Comparison of ENCODE assay signal across 8 cellular contexts in the genomic region with DNA sequence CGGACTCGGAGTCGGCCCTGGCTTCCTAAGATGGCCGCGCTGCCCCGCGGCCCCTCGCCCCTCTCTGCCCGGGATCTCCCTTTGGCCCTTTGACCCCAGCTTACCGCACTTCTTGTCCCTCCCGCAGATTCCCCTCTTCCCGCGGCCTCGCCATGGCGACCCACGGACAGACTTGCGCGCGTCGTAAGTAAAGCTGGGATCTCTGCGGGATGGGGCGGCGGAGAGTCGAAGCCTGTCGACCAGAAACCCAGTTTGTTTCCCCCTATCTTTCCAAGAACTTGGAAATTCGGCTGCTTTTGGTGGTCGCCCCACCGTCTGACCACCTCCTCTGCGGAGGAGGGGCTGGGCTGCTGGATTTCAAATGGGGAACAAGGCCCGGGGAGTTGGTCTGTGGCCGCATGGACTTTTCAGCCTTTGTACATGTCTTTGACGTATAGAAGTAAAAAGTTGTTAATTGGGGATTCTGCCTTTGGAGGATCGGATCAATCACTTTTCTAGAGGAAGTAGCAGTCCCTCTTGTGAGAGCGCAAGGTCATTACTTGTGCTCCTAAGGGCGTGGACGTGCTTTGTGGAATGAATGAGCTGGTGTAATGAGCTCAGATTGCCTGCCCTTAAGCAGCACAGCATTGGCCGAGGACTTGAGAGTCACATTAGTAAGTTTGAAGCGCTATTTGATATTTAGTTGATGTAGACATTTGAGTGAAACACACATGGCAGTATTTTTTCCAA. TPM values are rescaled to one million over a fixed set of nuclear protein-coding genes. Genes with fewer than 3 reads are reported as not detected.
DNase-seq lines count a peak whose midpoint lies in the region; ATAC-seq, FAIRE-seq and TF ChIP-seq lines count a peak whose summit lies in the region.

No MANE protein-coding gene starts in this region.

- peaks cover 51% of the 10 kb centered on the region for H3F3A ChIP-seq in PC-9 (ENCODE audit: insufficient read depth, low read depth)

- H3K4me2 ChIP-seq in PC-9: peak overlapping the region; percentile 99
- peak overlapping the region; percentile 83 for H3K4me2 ChIP-seq in GM12878 (ENCODE audit: control insufficient read depth, insufficient read depth)

- no peaks in the 10 kb centered on the region for H3K27me3 ChIP-seq in ACC112 (ENCODE audit: insufficient read depth, low read length)
- no peaks in the 10 kb centered on the region for H3K27me3 ChIP-seq in PC-9 (ENCODE audit: insufficient read depth, low read depth)
- H3K27me3 ChIP-seq in GM12878 (replicated peaks in 1 of 2; ENCODE audit: control insufficient read depth in 2 of 2, insufficient read depth in 2 of 2, low read length in 1 of 2): no peaks in the 10 kb centered on the region

- POLR2A ChIA-PET in PC-9 (lab: Charles Lee; ENCODE audit: unreplicated experiment): interaction anchor here (0.5 to 1.0 kb wide), 12 partner anchors 9 to 1212 kb away, joined by 3 to 19 read pairs (median 4); no protein-coding TSS in a partner anchor
- POLR2A ChIA-PET in GM12878 (lab: Charles Lee): interaction anchor here (0.5 to 3.0 kb wide), 11 partner anchors 11 to 1190 kb away, joined by 3 to 26 read pairs (median 4); a partner anchor contains a TSS

- DNase-seq in GM13977 (ENCODE audit: low spot score) (peak; percentile 38), PC-9 (peak in 1 of 2 experiments; percentile 59), GM12878 (ENCODE audit: low read depth, low spot score) (no peak), kidney (no peak), NCI-H1092 treated with DMSO at 0.1 percent for 48 hours (lab: John Stamatoyannopoulos, UW) (no peak), inferior parietal cortex (ENCODE audit: extremely low spot score) (no peak)
- peak; percentile 8 to 38 for DNase-seq in stimulated activated CD4-positive, alpha-beta T cell treated with anti-CD3 and anti-CD28 coated beads, Interleukin-4, amount 100 ng/mL, for 4 hours

- H3K9me2 ChIP-seq in PC-9 (ENCODE audit: insufficient read depth): no peaks in the 10 kb centered on the region

- TF ChIP-seq CTCF in GM13977 (IDR thresholded peaks at IDR 0.05; ENCODE audit: extremely low read depth, insufficient read depth, missing control alignments) (no peak), PC-9 (conservative IDR thresholded peaks at IDR 0.05) (no peak), GM12878 (IDR thresholded peaks at IDR 0.05 in 2 of 3, conservative IDR thresholded peaks at IDR 0.05 in 1 of 3; ENCODE audit: control insufficient read depth in 2 of 3, extremely low read depth in 1 of 3, insufficient read depth in 1 of 3, low read depth in 3 of 3, low read length in 3 of 3) (no peak), kidney (IDR thresholded peaks at IDR 0.05; ENCODE audit: borderline replicate concordance, extremely low read depth, insufficient read depth) (no peak)

- H3K36me3 ChIP-seq in ACC112 (ENCODE audit: insufficient read depth, low read length): peaks cover 24% of the 10 kb centered on the region
- H3K36me3 ChIP-seq in PC-9 (ENCODE audit: low read depth): peaks cover 33% of the 10 kb centered on the region
- peaks cover 0 to 17% of the 10 kb centered on the region in 2 experiments; a peak in 3 of 4 replicates for H3K36me3 ChIP-seq in GM12878 (ENCODE audit: control insufficient read depth in 2 of 2, insufficient read depth in 2 of 2, low read length in 1 of 2)
- H3K36me3 ChIP-seq in kidney (ENCODE audit: control insufficient read depth in 1 of 2, insufficient read depth in 2 of 2, low read length in 2 of 2): peaks cover 5 to 27% of the 10 kb centered on the region in 2 donors

- in situ Hi-C loops in GM13977 (cut with MboI; ENCODE audit: low pct_unique_long_range_greater_than_20kb, low sequenced_read_pairs, unreplicated experiment) (no loop called here), GM12878 (cut with MboI) (no loop called here)

- H3K27ac ChIP-seq in ACC112 (ENCODE audit: low read depth, low read length) (peak overlapping the region; percentile 88), PC-9 (peak overlapping the region; percentile 86), GM12878 (ENCODE audit: control insufficient read depth, insufficient read depth) (peak overlapping the region; percentile 98), kidney (ENCODE audit: low read depth in 2 of 2, low read length in 2 of 2) (peak overlapping the region; percentile 99 to 100)

- H3K9me3 ChIP-seq in PC-9 (ENCODE audit: insufficient read depth, low read depth) (no peaks in the 10 kb centered on the region), GM12878 (replicated peaks; ENCODE audit: control insufficient read depth, insufficient read depth, low read length) (no peaks in the 10 kb centered on the region), kidney (ENCODE audit: control insufficient read depth in 1 of 2, low read length in 2 of 2) (no peaks in the 10 kb centered on the region)

- WGBS in GM12878 (ENCODE audit: insufficient coverage, insufficient replicate concordance, low lambda C conversion rate, missing lambda C conversion rate): under 1% methylated on average over 35 of the region's 38 CpGs

- CTCF ChIA-PET in PC-9 (lab: Charles Lee): interaction anchor here (1.0 to 1.8 kb wide), 4 partner anchors 18 to 25 kb away, joined by 4 to 23 read pairs (median 9); a partner anchor contains a TSS
- CTCF ChIA-PET in GM12878 (lab: Yijun Ruan, JAX): interaction anchor here (0.6 to 4.3 kb wide), 13 partner anchors 11 to 967 kb away, joined by 3 to 41 read pairs (median 4); a partner anchor contains a TSS

- intact Hi-C loops in PC-9 (cut with micrococcal nuclease; ENCODE audit: unreplicated experiment): loop anchor here (1.0 kb wide), 2 partner anchors 14 to 19 kb away; no protein-coding TSS in a partner anchor
- intact Hi-C loops in GM12878 (cut with micrococcal nuclease; ENCODE audit: unreplicated experiment): loop anchor here (2.0 kb wide), 1 partner anchor 20 kb away; no protein-coding TSS in a partner anchor
- intact Hi-C loops in kidney (cut with DNase I): no loop called here

- TF ChIP-seq POLR2A in GM12878 (IDR thresholded peaks at IDR 0.05; ENCODE audit: low read depth, low read length): no peak

- H3K4me1 ChIP-seq in ACC112 (ENCODE audit: control insufficient read depth, insufficient read depth, low read length, unreplicated experiment) (peaks cover 31% of the 10 kb centered on the region), PC-9 (replicated peaks; ENCODE audit: insufficient read depth) (peaks cover 40% of the 10 kb centered on the region), GM12878 (ENCODE audit: control insufficient read depth, insufficient read depth, low read length) (0 out of 2 replicates have a peak, but pooled peaks cover 4% of the 10 kb centered on the region), kidney (ENCODE audit: control insufficient read depth in 1 of 2, insufficient read depth in 1 of 2, low read depth in 1 of 2, low read length in 2 of 2) (peaks cover 11 to 14% of the 10 kb centered on the region in 2 donors)

- H3K79me2 ChIP-seq in ACC112 (ENCODE audit: control insufficient read depth, insufficient read depth, low read length, unreplicated experiment) (peaks cover 50% of the 10 kb centered on the region), PC-9 (ENCODE audit: low read depth) (peaks cover 55% of the 10 kb centered on the region), GM12878 (ENCODE audit: control insufficient read depth, insufficient read depth, low read length) (peaks cover 45% of the 10 kb centered on the region)

- H2AFZ ChIP-seq in ACC112 (ENCODE audit: low read length, unreplicated experiment) (peak overlapping the region; percentile 16), PC-9 (peak overlapping the region; percentile 93), GM12878 (ENCODE audit: control insufficient read depth, low read depth, low read length) (peak overlapping the region; percentile 89)

- peak; percentile 65 for ATAC-seq in GM12878

- RAD21 ChIA-PET in GM12878 (lab: Charles Lee; ENCODE audit: unreplicated experiment): interaction anchor here (0.6 to 3.3 kb wide), 9 partner anchors 10 to 82 kb away, joined by 3 to 14 read pairs (median 5); a partner anchor contains a TSS

- peaks cover 30% of the 10 kb centered on the region for H4K20me1 ChIP-seq in PC-9 (ENCODE audit: insufficient read depth)
- no peaks in the 10 kb centered on the region for H4K20me1 ChIP-seq in GM12878 (ENCODE audit: control insufficient read depth, insufficient read depth)

- H3K4me3 ChIP-seq in ACC112 (ENCODE audit: low read depth, low read length) (peak overlapping the region; percentile 79), PC-9 (peak overlapping the region; percentile 77), GM12878 (peak overlapping the region; percentile 91), kidney (ENCODE audit: low read length in 2 of 2) (peak overlapping the region; percentile 99)

- SMC1A ChIA-PET in GM12878 (lab: Charles Lee; ENCODE audit: uncharacterized antibody, unreplicated experiment): interaction anchor here (0.7 to 2.9 kb wide), 11 partner anchors 9 to 87 kb away, joined by 3 to 18 read pairs (median 5); a partner anchor contains a TSS

- peak overlapping the region; percentile 98 for H3K9ac ChIP-seq in GM12878 (ENCODE audit: control insufficient read depth, insufficient read depth, low read length)
- peak overlapping the region; percentile 88 to 99 for H3K9ac ChIP-seq in kidney (ENCODE audit: low read length in 2 of 2)

- TSS peak; percentile 49 for BruUV-seq in PC-9 (replicated peaks; lab: Mats Ljungman, UMichigan)
- no TSS peak for BruUV-seq in GM12878 (replicated peaks; lab: Mats Ljungman, UMichigan)

- peak; percentile 7 for FAIRE-seq in GM12878 (lab: Jason Lieb, UNC)
- no peak for FAIRE-seq in kidney (lab: Jason Lieb, UNC)

- no peak for TF ChIP-seq RAD21 in GM12878 (IDR thresholded peaks at IDR 0.05; ENCODE audit: insufficient read depth, low read depth, low read length)

- no peak for TF ChIP-seq EP300 in GM12878 (IDR thresholded peaks at IDR 0.05; ENCODE audit: borderline replicate concordance in 1 of 2, control insufficient read depth in 1 of 2, low read depth in 2 of 2, low read length in 2 of 2)

RNA-seq across cellular contexts. Expression of a gene that starts 0.6 kb away (rescaled TPM):
- total RNA-seq in PC-9 (2021): 241 and 243 TPM in 2 replicates
- total RNA-seq in GM12878 (2013; cell fraction: nucleolus; rRNA removed): 63.4 and 64.6 TPM in 2 replicates
- total RNA-seq in GM12878 (2014; rRNA removed): 86.2 and 94.0 TPM in 2 replicates
- 150 and 155 TPM in 2 replicates for total RNA-seq in GM12878 (2014; rRNA removed; fragmentation: Illumina TruSeq; extraction: Trizol)
- 178 and 185 TPM in 2 replicates for total RNA-seq in GM12878 (2021)
- polyA plus RNA-seq in GM12878 (2011; ENCODE audit: low read depth): 174 TPM
- 73.4 and 79.1 TPM in 2 replicates for polyA plus RNA-seq in GM12878 (2011; rRNA removed)
- 54.0 and 87.4 TPM in 2 replicates for polyA plus RNA-seq in GM12878 (2011; cell fraction: cytosol; rRNA removed)
- 78.5 and 82.2 TPM in 2 replicates for polyA plus RNA-seq in GM12878 (2011; cell fraction: nucleus; rRNA removed)
- 150 and 204 TPM in 2 replicates for polyA plus RNA-seq in GM12878 (2012)
- polyA plus RNA-seq in GM12878 (2014; fragmentation: Illumina TruSeq; extraction: Trizol): 175 and 220 TPM in 2 replicates
- polyA plus RNA-seq in GM12878 (2014; fragmentation: Nextera tagmentation; extraction: Ambion mirVana): 100 to 1,000 TPM in 1 of 2 experiments, 10 to 100 TPM in 1; 99.7 to 136 TPM
- polyA plus RNA-seq in GM12878 (2014; rRNA removed): 92.2 and 95.9 TPM in 2 replicates
- polyA plus RNA-seq in GM12878 (2016; fragmentation: Nextera tagmentation; extraction: Ambion mirVana): 100 to 1,000 TPM; 293 to 294 TPM
- polyA minus RNA-seq in GM12878 (2011; rRNA and poly(A)+ RNA removed): 41.1 and 58.1 TPM in 2 replicates
- polyA minus RNA-seq in GM12878 (2011; cell fraction: cytosol; rRNA and poly(A)+ RNA removed): 32.6 and 33.8 TPM in 2 replicates
- polyA minus RNA-seq in GM12878 (2011; cell fraction: nucleus; rRNA and poly(A)+ RNA removed): 19.3 and 32.3 TPM in 2 replicates
- total RNA-seq in kidney: 128 TPM
- 211 TPM for polyA plus RNA-seq in kidney (ENCODE audit: insufficient read depth, low read depth, low replicate concordance)

RNA-seq across cellular contexts. Expression of a gene that starts 24.6 kb away (rescaled TPM):
- 20.5 and 25.1 TPM in 2 replicates for total RNA-seq in PC-9 (2021)
- 3.2 and 4.7 TPM in 2 replicates for total RNA-seq in GM12878 (2013; cell fraction: nucleolus; rRNA removed)
- total RNA-seq in GM12878 (2014; rRNA removed): 41.0 and 64.3 TPM in 2 replicates
- total RNA-seq in GM12878 (2014; rRNA removed; fragmentation: Illumina TruSeq; extraction: Trizol): 4.4 and 6.4 TPM in 2 replicates
- 43.2 and 46.3 TPM in 2 replicates for total RNA-seq in GM12878 (2021)
- polyA plus RNA-seq in GM12878 (2011; ENCODE audit: low read depth): 5.7 TPM
- polyA plus RNA-seq in GM12878 (2011; rRNA removed): 3.4 and 8.5 TPM in 2 replicates
- 15.2 and 28.1 TPM in 2 replicates for polyA plus RNA-seq in GM12878 (2011; cell fraction: cytosol; rRNA removed)
- 42.1 and 64.7 TPM in 2 replicates for polyA plus RNA-seq in GM12878 (2011; cell fraction: nucleus; rRNA removed)
- polyA plus RNA-seq in GM12878 (2012): 21.8 and 22.7 TPM in 2 replicates
- 2.5 TPM in 1 of 2 replicates, not detected in the other for polyA plus RNA-seq in GM12878 (2014; fragmentation: Illumina TruSeq; extraction: Trizol)
- polyA plus RNA-seq in GM12878 (2014; fragmentation: Nextera tagmentation; extraction: Ambion mirVana): 1 to 10 TPM in 1 of 2 experiments, under 1 TPM in 1; 0.39 to 3.4 TPM
- polyA plus RNA-seq in GM12878 (2014; rRNA removed): 51.8 and 55.0 TPM in 2 replicates
- 10 to 100 TPM; 43.5 to 47.1 TPM for polyA plus RNA-seq in GM12878 (2016; fragmentation: Nextera tagmentation; extraction: Ambion mirVana)
- polyA minus RNA-seq in GM12878 (2011; rRNA and poly(A)+ RNA removed): 1.8 and 3.9 TPM in 2 replicates
- 3.5 and 8.6 TPM in 2 replicates for polyA minus RNA-seq in GM12878 (2011; cell fraction: cytosol; rRNA and poly(A)+ RNA removed)
- polyA minus RNA-seq in GM12878 (2011; cell fraction: nucleus; rRNA and poly(A)+ RNA removed): 4.8 and 7.7 TPM in 2 replicates
- total RNA-seq in kidney: 26.6 TPM
- polyA plus RNA-seq in kidney (ENCODE audit: insufficient read depth, low read depth, low replicate concordance): 65.3 TPM

Comparison
In these comparisons a context has a peak if more than half of its experiments do, and no peak if none do; other contexts are left out.
1. H2AFZ ChIP-seq: peak in every context shown above with its lines; median percentile 93 in PC-9; 89 in GM12878; 16 in ACC112.
2. DNase-seq: peak in GM13977 (single experiment) and stimulated activated CD4-positive, alpha-beta T cell treated with anti-CD3 and anti-CD28 coated beads, Interleukin-4, amount 100 ng/mL, for 4 hours (2 of 2); none in GM12878 (single experiment), kidney (single experiment), NCI-H1092 treated with DMSO at 0.1 percent for 48 hours (single experiment) and inferior parietal cortex (single experiment).
3. Peak in every context shown above with its lines, with median percentiles within 50 percentile points of each other: H3K27ac ChIP-seq and H3K4me3 ChIP-seq.